ENCODE assay signal across 8 cellular contexts in genomic region chr6:37698264-37699137, GRCh38. TPM values are rescaled to one million over a fixed set of nuclear protein-coding genes. Genes with fewer than 3 reads are reported as not detected.
DNase-seq lines count a peak whose midpoint lies in the region; ATAC-seq, FAIRE-seq and TF ChIP-seq lines count a peak whose summit lies in the region.

No MANE protein-coding gene starts in this region.

- CTCF ChIA-PET in HEK293 (lab: Yijun Ruan, JAX), result interaction anchor here (0.6 to 1.4 kb wide), 11 partner anchors 9 to 728 kb away, joined by 3 to 5 read pairs (median 4); no protein-coding TSS in a partner anchor

- no peak for FAIRE-seq in HTR-8/SVneo (lab: Jason Lieb, UNC)

- peak; percentile 51 for ATAC-seq in Right ventricle myocardium superior (ENCODE audit: poor library complexity)
- no peak for ATAC-seq in HG03432 (IDR thresholded peaks at IDR 0.05; ENCODE audit: unreplicated experiment)

- peak overlapping the region; percentile 93 for H3K4me2 ChIP-seq in parathyroid adenoma (ENCODE audit: low read length)

- H3K27ac ChIP-seq in HEK293 (ENCODE audit: extremely low read depth, low read depth, low read length) (peak overlapping the region; percentile 82), parathyroid adenoma (peak overlapping the region; percentile 77)

- POLR2A ChIA-PET in HEK293 (lab: Yijun Ruan, JAX), result interaction anchor here (0.7 to 1.9 kb wide), 14 partner anchors 11 to 1413 kb away, joined by 3 to 11 read pairs (median 4); partner anchors contain the start of gene ZFAND3

- peak overlapping the region; percentile 98 for H2AFZ ChIP-seq in parathyroid adenoma

- DNase-seq in Ammon's horn (ENCODE audit: low spot score) (peak; percentile 45), RPMI7951 (ENCODE audit: low read depth) (peak; percentile 16), Right ventricle myocardium superior (peak; percentile 63), HTR-8/SVneo (ENCODE audit: insufficient read length, low spot score) (no peak)
- DNase-seq in activated naive CD4-positive, alpha-beta T cell treated with Interleukin-2 at 50 U/mL for 16 hours, result peak; percentile 72

- no peaks in the 10 kb centered on the region for H3K27me3 ChIP-seq in parathyroid adenoma (ENCODE audit: control insufficient read depth, insufficient read depth, low read length)

- H3K9me3 ChIP-seq in HEK293 (ENCODE audit: control insufficient read depth, insufficient read depth, low read depth, low read length) (no peaks in the 10 kb centered on the region), parathyroid adenoma (ENCODE audit: control insufficient read depth, low read length) (no peaks in the 10 kb centered on the region)

- peaks cover 2% of the 10 kb centered on the region for H3K79me2 ChIP-seq in parathyroid adenoma

- TF ChIP-seq CTCF in HEK293 (tag by site-specific recombination; IDR thresholded peaks at IDR 0.05) (peak; percentile 70), parathyroid adenoma (IDR thresholded peaks at IDR 0.05) (no peak)

- intact Hi-C loops in Right ventricle myocardium superior (cut with DNase I), result loop anchor here (5.0 to 10.0 kb wide), 4 partner anchors 134 to 794 kb away; no protein-coding TSS in a partner anchor

- H3K36me3 ChIP-seq in HEK293 (ENCODE audit: control insufficient read depth in 2 of 2, insufficient read depth in 1 of 2, low read length in 2 of 2) (peaks cover 0 to 3% of the 10 kb centered on the region in 2 experiments; a peak in 1 of 3 replicates), parathyroid adenoma (ENCODE audit: control insufficient read depth, insufficient read depth, low read length) (no peaks in the 10 kb centered on the region)

- H3K4me3 ChIP-seq in HEK293 (ENCODE audit: low read depth, low read length) (peak overlapping the region; percentile 62), parathyroid adenoma (ENCODE audit: low read depth, low read length) (peak overlapping the region; percentile 50)

- no peak overlapping the region for H3K9ac ChIP-seq in parathyroid adenoma

- H3K4me1 ChIP-seq in HEK293 (ENCODE audit: control insufficient read depth, insufficient read depth, low read length) (peaks cover 11% of the 10 kb centered on the region; the same call in 1 of the 2 replicates), parathyroid adenoma (peaks cover 12% of the 10 kb centered on the region)

TF ChIP-seq in HEK293, 187 proteins besides CTCF, POLR2A, EP300 and RAD21 (continues in another document):
- TF ChIP-seq BCL11A (tag by site-specific recombination; IDR thresholded peaks at IDR 0.05; ENCODE audit: low read depth) (0 out of 2 replicates have a peak, but pooled peaks have one; percentile 38), ZNF2 (tag by site-specific recombination; IDR thresholded peaks at IDR 0.05) (0 out of 2 replicates have a peak, but pooled peaks have one; percentile 33), ZNF132 (tag by site-specific recombination; IDR thresholded peaks at IDR 0.05; ENCODE audit: borderline replicate concordance) (no peak), ZNF830 (tag by site-specific recombination; IDR thresholded peaks at IDR 0.05; ENCODE audit: low read depth) (no peak), SCRT1 (tag by site-specific recombination; IDR thresholded peaks at IDR 0.05; ENCODE audit: borderline replicate concordance) (peak; percentile 88), ZNF335 (tag by site-specific recombination; conservative IDR thresholded peaks at IDR 0.05) (peak; percentile 100), ZNF148 (tag by site-specific recombination; IDR thresholded peaks at IDR 0.05; ENCODE audit: borderline replicate concordance) (no peak), GLIS1 (tag by site-specific recombination; IDR thresholded peaks at IDR 0.05) (peak; percentile 64), PRDM1 (tag by site-specific recombination; IDR thresholded peaks at IDR 0.05) (peak; percentile 91), ZNF391 (tag by site-specific recombination; IDR thresholded peaks at IDR 0.05; ENCODE audit: borderline replicate concordance, low read depth) (0 out of 2 replicates have a peak, but pooled peaks have one; percentile 18), GLIS2 (tag by site-specific recombination; IDR thresholded peaks at IDR 0.05) (0 out of 2 replicates have a peak, but pooled peaks have one; percentile 98), PATZ1 (tag by site-specific recombination; IDR thresholded peaks at IDR 0.05) (peak; percentile 77), ZNF692 (tag by site-specific recombination; IDR thresholded peaks at IDR 0.05) (peak; percentile 56; the same call in 1 of the 2 replicates), ZNF624 (tag by site-specific recombination; IDR thresholded peaks at IDR 0.05) (no peak), ZNF398 (tag by site-specific recombination; IDR thresholded peaks at IDR 0.05) (peak; percentile 86), ZNF600 (tag by site-specific recombination; IDR thresholded peaks at IDR 0.05) (0 out of 2 replicates have a peak, but pooled peaks have one; percentile 52), ZNF341 (tag by site-specific recombination; IDR thresholded peaks at IDR 0.05; ENCODE audit: low read depth) (peak; percentile 64; the same call in 1 of the 2 replicates), ZFP69B (tag by site-specific recombination; IDR thresholded peaks at IDR 0.05) (0 out of 2 replicates have a peak, but pooled peaks have one; percentile 27), ZNF394 (tag by site-specific recombination; IDR thresholded peaks at IDR 0.05; ENCODE audit: borderline replicate concordance) (peak; percentile 81; the same call in 1 of the 2 replicates), OVOL3 (tag by site-specific recombination; IDR thresholded peaks at IDR 0.05) (no peak), ZNF10 (tag by site-specific recombination; IDR thresholded peaks at IDR 0.05) (peak; percentile 64; the same call in 1 of the 2 replicates), SP7 (tag by site-specific recombination; IDR thresholded peaks at IDR 0.05) (peak; percentile 59), KLF7 (tag by site-specific recombination; IDR thresholded peaks at IDR 0.05; ENCODE audit: borderline replicate concordance) (peak; percentile 63; the same call in 1 of the 2 replicates), ZBTB48 (tag by site-specific recombination; IDR thresholded peaks at IDR 0.05) (peak; percentile 69)

RNA-seq across cellular contexts. Expression of gene MDGA1, which starts 0.8 kb away (rescaled TPM):
- total RNA-seq in RPMI7951 (2014; rRNA removed; shearing (Covaris generic)), result 4.0 and 4.5 TPM in 2 replicates
- total RNA-seq in Right ventricle myocardium superior, result 12.5 TPM
